Comparison of ENCODE assay signal across 11 cellular contexts in the genomic region with DNA sequence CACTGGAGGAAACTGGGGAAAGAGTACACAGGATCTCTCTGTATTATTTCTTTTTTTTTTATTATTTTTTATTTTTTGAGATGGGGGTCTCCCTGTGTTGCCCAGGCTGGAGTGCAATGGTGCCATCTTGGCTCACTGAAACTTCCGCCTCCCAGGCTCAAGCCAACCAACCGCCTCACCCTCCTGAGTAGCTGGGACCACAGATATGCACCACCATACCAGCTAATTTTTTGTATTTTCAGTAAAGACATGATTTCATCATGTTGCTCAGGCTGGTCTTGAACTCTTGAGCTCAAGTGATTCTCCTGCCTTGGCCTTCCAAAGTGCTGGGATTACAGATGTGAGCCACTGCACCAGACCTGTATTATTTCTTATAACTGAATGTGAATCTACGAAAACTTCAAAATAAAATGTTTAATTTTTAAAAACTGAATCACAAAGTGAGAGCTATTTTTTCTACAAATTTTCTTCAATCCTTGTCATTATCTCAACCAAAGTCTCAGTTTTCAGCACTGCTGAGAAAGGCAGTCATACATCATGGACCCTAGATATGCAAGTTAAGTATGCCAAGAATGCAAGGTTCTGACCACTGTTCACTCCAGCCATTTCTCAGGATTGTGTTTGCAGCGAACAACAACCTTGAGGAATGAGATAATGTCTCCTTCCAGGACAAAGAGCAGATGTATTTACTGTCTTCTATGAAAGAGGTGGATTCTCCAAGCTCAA. TPM values are rescaled to one million over a fixed set of nuclear protein-coding genes. Genes with fewer than 3 reads are reported as not detected.
DNase-seq lines count a peak whose midpoint lies in the region; ATAC-seq lines count a peak whose summit lies in the region.
"Had no signal": no experiment of that assay in that cellular context is flagged by ENCODE, and none has a peak within 500 bp of the region (broad histone marks: within the 10 kb centered on the region; RNA-seq: fewer than 3 reads in every experiment).

No MANE protein-coding gene starts in this region.

- no peak overlapping the region for H3K4me3 ChIP-seq in skeletal muscle satellite cell (ENCODE audit: low read length)

- H3K4me1 Mint-ChIP-seq in activated naive CD4-positive, alpha-beta T cell treated with anti-CD3 and anti-CD28 coated beads, Interleukin-2, amount 50 U/mL, for 24 hours: peaks cover 50% of the 10 kb centered on the region
- peaks cover 43% of the 10 kb centered on the region for H3K4me1 Mint-ChIP-seq in activated naive CD8-positive, alpha-beta T cell treated with anti-CD3 and anti-CD28 coated beads, Interleukin-2, amount 50 U/mL, for 24 hours

- H3K36me3 Mint-ChIP-seq in activated naive CD4-positive, alpha-beta T cell treated with anti-CD3 and anti-CD28 coated beads, Interleukin-2, amount 50 U/mL, for 24 hours: peaks cover 4% of the 10 kb centered on the region
- peaks cover 10% of the 10 kb centered on the region for H3K36me3 Mint-ChIP-seq in activated naive CD8-positive, alpha-beta T cell treated with anti-CD3 and anti-CD28 coated beads, Interleukin-2, amount 50 U/mL, for 24 hours (ENCODE audit: low read depth)

- no peak for DNase-seq in activated naive CD4-positive, alpha-beta T cell treated with anti-CD3 and anti-CD28 coated beads, Interleukin-2, amount 50 U/mL, for 16 hours
- no peak for DNase-seq in activated naive CD8-positive, alpha-beta T cell treated with anti-CD3 and anti-CD28 coated beads, Interleukin-2, amount 50 U/mL, for 24 hours
- DNase-seq in glomerular visceral epithelial cell (ENCODE audit: extremely low spot score) (peak; percentile 86), cerebellar nuclear complex (lab: John Stamatoyannopoulos, UW) (no peak), NCI-H1092 treated with DMSO at 0.1 percent for 48 hours (lab: John Stamatoyannopoulos, UW) (no peak)
- DNase-seq: activated gamma-delta T cell treated with Interleukin-2 at 50 U/mL for 16 hours, erythroblast, NCI-H2029 had no signal

- H3K36me3 ChIP-seq in skeletal muscle satellite cell (ENCODE audit: insufficient read depth, low read length): peaks cover 17% of the 10 kb centered on the region

- H3K27me3 ChIP-seq in skeletal muscle satellite cell (ENCODE audit: control insufficient read depth, insufficient read depth, low read length): no peaks in the 10 kb centered on the region

- no peak overlapping the region for H3K9ac ChIP-seq in skeletal muscle satellite cell (ENCODE audit: low read depth, low read length)

- H3K9me3 Mint-ChIP-seq in activated naive CD4-positive, alpha-beta T cell treated with anti-CD3 and anti-CD28 coated beads, Interleukin-2, amount 50 U/mL, for 24 hours: no peaks in the 10 kb centered on the region
- H3K9me3 Mint-ChIP-seq in activated naive CD8-positive, alpha-beta T cell treated with anti-CD3 and anti-CD28 coated beads, Interleukin-2, amount 50 U/mL, for 24 hours: no peaks in the 10 kb centered on the region

- no peaks in the 10 kb centered on the region for H3K9me3 ChIP-seq in skeletal muscle satellite cell (replicated peaks; ENCODE audit: low read length)

- H3K27ac Mint-ChIP-seq in activated naive CD4-positive, alpha-beta T cell treated with anti-CD3 and anti-CD28 coated beads, Interleukin-2, amount 50 U/mL, for 24 hours: peak overlapping the region; percentile 41
- no peak overlapping the region for H3K27ac Mint-ChIP-seq in activated naive CD8-positive, alpha-beta T cell treated with anti-CD3 and anti-CD28 coated beads, Interleukin-2, amount 50 U/mL, for 24 hours

- H3K4me3 Mint-ChIP-seq in activated naive CD4-positive, alpha-beta T cell treated with anti-CD3 and anti-CD28 coated beads, Interleukin-2, amount 50 U/mL, for 24 hours: peak overlapping the region; percentile 23
- peak overlapping the region; percentile 6 for H3K4me3 Mint-ChIP-seq in activated naive CD8-positive, alpha-beta T cell treated with anti-CD3 and anti-CD28 coated beads, Interleukin-2, amount 50 U/mL, for 24 hours

- ATAC-seq in activated naive CD8-positive, alpha-beta T cell treated with anti-CD3 and anti-CD28 coated beads, Interleukin-2, amount 50 U/mL, for 24 hours: no peak
- ATAC-seq in HG03342 (IDR thresholded peaks at IDR 0.05; ENCODE audit: unreplicated experiment): no peak

- H3K4me2 ChIP-seq in skeletal muscle satellite cell (ENCODE audit: low read length): peak overlapping the region; percentile 93

- peaks cover 14% of the 10 kb centered on the region for H3K4me1 ChIP-seq in skeletal muscle satellite cell (ENCODE audit: control insufficient read depth, insufficient read depth, low read length)

- H3K27me3 Mint-ChIP-seq in activated naive CD4-positive, alpha-beta T cell treated with anti-CD3 and anti-CD28 coated beads, Interleukin-2, amount 50 U/mL, for 24 hours: no peaks in the 10 kb centered on the region
- no peaks in the 10 kb centered on the region for H3K27me3 Mint-ChIP-seq in activated naive CD8-positive, alpha-beta T cell treated with anti-CD3 and anti-CD28 coated beads, Interleukin-2, amount 50 U/mL, for 24 hours

RNA-seq across cellular contexts. Expression of a gene that starts 2.4 kb away (rescaled TPM):
- total RNA-seq in skeletal muscle satellite cell (2012; rRNA removed): 32.2 and 32.3 TPM in 2 replicates
